Comparison of ENCODE assay signal across 9 cellular contexts in the genomic region with DNA sequence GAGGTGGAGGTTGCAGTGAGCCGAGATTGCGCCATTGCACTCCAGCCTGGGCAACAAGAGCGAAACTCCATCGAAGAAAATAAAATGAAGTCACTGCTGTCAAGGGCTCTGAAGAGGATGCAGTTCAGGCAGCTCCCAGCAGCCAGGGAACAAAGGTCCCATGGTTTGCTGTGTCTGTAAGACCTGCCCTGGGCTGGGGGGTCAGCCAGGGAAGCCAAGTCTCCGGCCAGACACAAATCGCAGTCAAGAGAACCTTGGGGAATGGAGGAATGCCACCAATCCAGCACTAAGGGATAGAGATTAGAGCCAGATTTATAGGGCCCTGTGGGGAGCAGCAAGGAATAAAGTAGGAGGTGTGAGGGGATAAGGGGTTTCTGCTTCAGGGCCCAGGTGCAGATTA.
"Had no signal": no experiment of that assay in that cellular context is flagged by ENCODE, and none has a peak within 500 bp of the region (broad histone marks: within the 10 kb centered on the region; RNA-seq: fewer than 3 reads in every experiment).

No MANE protein-coding gene starts in this region.

- H3K27me3 Mint-ChIP-seq: IgD-negative memory B cell had no signal

- H3K4me3 Mint-ChIP-seq: HFFc6 had no signal

- DNase-seq: GM23248, GOT3, H7, HFFc6 had no signal

- ATAC-seq: HCT116, HepG2 had no signal

- H3K36me3 Mint-ChIP-seq: IgD-negative memory B cell had no signal

- H3K9me3 ChIP-seq: HAP-1 had no signal

- H3K27ac Mint-ChIP-seq: HFFc6 had no signal

- H3K27ac ChIP-seq: GM23248, HL-60 had no signal

- H3K4me3 ChIP-seq: GM23248, HAP-1 had no signal

- H3K36me3 ChIP-seq: HAP-1 had no signal

- H3K4me1 ChIP-seq: HAP-1 had no signal
